In genomic region chr5:141484499-141485304, GRCh38 we compare ENCODE assay signal across 8 cellular contexts. TPM values are rescaled to one million over a fixed set of nuclear protein-coding genes. Genes with fewer than 3 reads are reported as not detected.
DNase-seq lines count a peak whose midpoint lies in the region; ATAC-seq and TF ChIP-seq lines count a peak whose summit lies in the region.

PCDHGC4 (plus strand) TSS chr5:141485030; CDS start chr5:141485174, 144 bp downstream.

- CTCF ChIA-PET in BJ (lab: Yijun Ruan, JAX) = interaction anchor here (1.0 to 2.6 kb wide), 5 partner anchors 8 to 73 kb away, joined by 3 to 6 read pairs (median 5); no protein-coding TSS in a partner anchor

- TF ChIP-seq CTCF in BJ (IDR thresholded peaks at IDR 0.05; ENCODE audit: insufficient read depth, low read depth, low read length) (no peak), chondrocyte (IDR thresholded peaks at IDR 0.05) (no peak)

- POLR2A ChIA-PET in BJ (lab: Charles Lee) = no interaction called here

- no peak for ATAC-seq in HG02623 (IDR thresholded peaks at IDR 0.05; ENCODE audit: unreplicated experiment)

- no peak within 1 kb of the TSS for H3K27ac Mint-ChIP-seq in chondrocyte (ENCODE audit: unreplicated experiment)

- H3K4me3 ChIP-seq in BJ (ENCODE audit: low read depth, low read length) (0 out of 2 replicates have a peak within 1 kb of the TSS, but pooled peaks have one; percentile 13), urinary bladder (ENCODE audit: low read depth, low read length) (peak within 1 kb of the TSS; percentile 28)

- DNase-seq in BJ (ENCODE audit: low read depth) (no peak), NCI-H1092 (lab: John Stamatoyannopoulos, UW) (peak; percentile 57), chondrocyte (ENCODE audit: low spot score) (no peak), medulla oblongata (ENCODE audit: extremely low spot score) (peak; percentile 3), mucosa of gallbladder (ENCODE audit: low spot score) (no peak)
- no peak for DNase-seq in stimulated activated CD4-positive, alpha-beta T cell treated with anti-CD3 and anti-CD28 coated beads, Interleukin-4, amount 100 ng/mL, for 4 hours

- H3K4me1 Mint-ChIP-seq in chondrocyte (ENCODE audit: low read depth) = peaks cover 56% of the 10 kb centered on the region

- peaks cover 4% of the 10 kb centered on the region for H3K36me3 Mint-ChIP-seq in chondrocyte (ENCODE audit: low read depth)

- no peaks in the 10 kb centered on the region for H3K9me3 Mint-ChIP-seq in chondrocyte (ENCODE audit: low read depth)

- H3K27me3 Mint-ChIP-seq in chondrocyte (ENCODE audit: low read depth) = no peaks in the 10 kb centered on the region

- WGBS in urinary bladder = 8% methylated on average over 40 of the region's 40 CpGs

- no peaks in the 10 kb centered on the region for H3K27me3 ChIP-seq in BJ (ENCODE audit: control insufficient read depth, insufficient read depth, low read length)

- H3K36me3 ChIP-seq in BJ (ENCODE audit: control insufficient read depth, insufficient read depth, low read length) (peaks cover 9% of the 10 kb centered on the region; the same call in 1 of the 2 replicates), urinary bladder (ENCODE audit: insufficient read depth) (no peaks in the 10 kb centered on the region)

- H3K4me3 Mint-ChIP-seq in chondrocyte (ENCODE audit: unreplicated experiment) = peak within 1 kb of the TSS; percentile 50

- H3K27ac ChIP-seq in urinary bladder (ENCODE audit: low read depth) = no peak within 1 kb of the TSS

- H3K4me1 ChIP-seq in urinary bladder (ENCODE audit: insufficient read depth) = peaks cover 2% of the 10 kb centered on the region

RNA-seq across cellular contexts. Expression of gene PCDHGC4, which starts in this region (rescaled TPM):
- polyA plus RNA-seq in BJ (2011; rRNA removed) = 0.49 TPM in 2 replicates
- polyA minus RNA-seq in BJ (2011; rRNA and poly(A)+ RNA removed) = 5.5 and 5.6 TPM in 2 replicates
- total RNA-seq in chondrocyte = 0.72 to 1.8 TPM (median 1.1 TPM) in 3 replicates
- 6.8 TPM for total RNA-seq in urinary bladder
- 0.23 TPM for polyA plus RNA-seq in urinary bladder
- 2.6 TPM for total RNA-seq in mucosa of gallbladder

Comparison
In these comparisons a context has a peak if more than half of its experiments do, and no peak if none do; other contexts are left out.
1. DNase-seq: peak in NCI-H1092 (single experiment) and medulla oblongata (single experiment); none in BJ (single experiment), chondrocyte (single experiment), mucosa of gallbladder (single experiment) and stimulated activated CD4-positive, alpha-beta T cell treated with anti-CD3 and anti-CD28 coated beads, Interleukin-4, amount 100 ng/mL, for 4 hours (0 of 2).